Comparison of ENCODE assay signal across 1 cellular context in genomic region chr11:119376197-119376847, GRCh38.
TF ChIP-seq lines count a peak whose summit lies in the region.

No MANE protein-coding gene starts in this region.

TF ChIP-seq in HepG2, 621 proteins besides CTCF, POLR2A, EP300 and RAD21 (continued from another document and continues in another):
- TF ChIP-seq REST (IDR thresholded peaks at IDR 0.05; ENCODE audit: borderline replicate concordance in 1 of 2, low read depth in 1 of 2, low read length in 2 of 2): no peak
- TF ChIP-seq, protein P1, sequence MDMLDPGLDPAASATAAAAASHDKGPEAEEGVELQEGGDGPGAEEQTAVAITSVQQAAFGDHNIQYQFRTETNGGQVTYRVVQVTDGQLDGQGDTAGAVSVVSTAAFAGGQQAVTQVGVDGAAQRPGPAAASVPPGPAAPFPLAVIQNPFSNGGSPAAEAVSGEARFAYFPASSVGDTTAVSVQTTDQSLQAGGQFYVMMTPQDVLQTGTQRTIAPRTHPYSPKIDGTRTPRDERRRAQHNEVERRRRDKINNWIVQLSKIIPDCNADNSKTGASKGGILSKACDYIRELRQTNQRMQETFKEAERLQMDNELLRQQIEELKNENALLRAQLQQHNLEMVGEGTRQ (IDR thresholded peaks at IDR 0.05; ENCODE audit: low read depth, low read length): no peak; the same call in 1 of the 2 replicates
- TF ChIP-seq, protein P1 (CRISPR knock-in tag; IDR thresholded peaks at IDR 0.05; ENCODE audit: borderline replicate concordance): no peak; the same call in 1 of the 2 replicates
- TF ChIP-seq KDM6A (CRISPR knock-in tag; IDR thresholded peaks at IDR 0.05; ENCODE audit: low read depth): peak; percentile 53; the same call in 1 of the 2 replicates
- peak; percentile 49; the same call in 1 of the 2 replicates for TF ChIP-seq HMG20A (CRISPR knock-in tag; IDR thresholded peaks at IDR 0.05; ENCODE audit: borderline replicate concordance)
- peak; percentile 52; the same call in 1 of the 2 replicates for TF ChIP-seq POLR2G (IDR thresholded peaks at IDR 0.05; ENCODE audit: low read depth, low read length)
- no peak for TF ChIP-seq GPN1 (CRISPR knock-in tag; IDR thresholded peaks at IDR 0.05; ENCODE audit: borderline replicate concordance)
- TF ChIP-seq ZNF780A (CRISPR knock-in tag; IDR thresholded peaks at IDR 0.05): no peak
- TF ChIP-seq ZBTB8A (CRISPR knock-in tag; IDR thresholded peaks at IDR 0.05; ENCODE audit: borderline replicate concordance, low read depth): no peak
- TF ChIP-seq PRPF4 (IDR thresholded peaks at IDR 0.05; ENCODE audit: low read depth, low read length, poor library complexity, severe bottlenecking): no peak
- TF ChIP-seq ZFX (CRISPR knock-in tag; IDR thresholded peaks at IDR 0.05; ENCODE audit: low read depth): peak; percentile 50; the same call in 1 of the 2 replicates
- TF ChIP-seq ZNF792 (CRISPR knock-in tag; IDR thresholded peaks at IDR 0.05): peak; percentile 74; the same call in 1 of the 2 replicates
- TF ChIP-seq ATF1 (CRISPR knock-in tag; IDR thresholded peaks at IDR 0.05): no peak
- no peak for TF ChIP-seq WIZ (CRISPR knock-in tag; IDR thresholded peaks at IDR 0.05)
- TF ChIP-seq, protein P2, sequence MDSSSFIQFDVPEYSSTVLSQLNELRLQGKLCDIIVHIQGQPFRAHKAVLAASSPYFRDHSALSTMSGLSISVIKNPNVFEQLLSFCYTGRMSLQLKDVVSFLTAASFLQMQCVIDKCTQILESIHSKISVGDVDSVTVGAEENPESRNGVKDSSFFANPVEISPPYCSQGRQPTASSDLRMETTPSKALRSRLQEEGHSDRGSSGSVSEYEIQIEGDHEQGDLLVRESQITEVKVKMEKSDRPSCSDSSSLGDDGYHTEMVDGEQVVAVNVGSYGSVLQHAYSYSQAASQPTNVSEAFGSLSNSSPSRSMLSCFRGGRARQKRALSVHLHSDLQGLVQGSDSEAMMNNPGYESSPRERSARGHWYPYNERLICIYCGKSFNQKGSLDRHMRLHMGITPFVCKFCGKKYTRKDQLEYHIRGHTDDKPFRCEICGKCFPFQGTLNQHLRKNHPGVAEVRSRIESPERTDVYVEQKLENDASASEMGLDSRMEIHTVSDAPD (CRISPR knock-in tag; IDR thresholded peaks at IDR 0.05): no peak
- no peak for TF ChIP-seq NPAS2 (CRISPR knock-in tag; IDR thresholded peaks at IDR 0.05; ENCODE audit: borderline replicate concordance)
- no peak for TF ChIP-seq ZNF564 (CRISPR knock-in tag; IDR thresholded peaks at IDR 0.05)
- no peak for TF ChIP-seq HMGXB4 (CRISPR knock-in tag; IDR thresholded peaks at IDR 0.05; ENCODE audit: borderline replicate concordance in 1 of 2, low read depth in 1 of 2)
- no peak for TF ChIP-seq ZNF224 (CRISPR knock-in tag; IDR thresholded peaks at IDR 0.05)
- TF ChIP-seq ZNF496 (CRISPR knock-in tag; IDR thresholded peaks at IDR 0.05; ENCODE audit: insufficient replicate concordance): no peak
- no peak for TF ChIP-seq SUZ12 (IDR thresholded peaks at IDR 0.05; ENCODE audit: low read depth, low read length)
- TF ChIP-seq, protein P3, sequence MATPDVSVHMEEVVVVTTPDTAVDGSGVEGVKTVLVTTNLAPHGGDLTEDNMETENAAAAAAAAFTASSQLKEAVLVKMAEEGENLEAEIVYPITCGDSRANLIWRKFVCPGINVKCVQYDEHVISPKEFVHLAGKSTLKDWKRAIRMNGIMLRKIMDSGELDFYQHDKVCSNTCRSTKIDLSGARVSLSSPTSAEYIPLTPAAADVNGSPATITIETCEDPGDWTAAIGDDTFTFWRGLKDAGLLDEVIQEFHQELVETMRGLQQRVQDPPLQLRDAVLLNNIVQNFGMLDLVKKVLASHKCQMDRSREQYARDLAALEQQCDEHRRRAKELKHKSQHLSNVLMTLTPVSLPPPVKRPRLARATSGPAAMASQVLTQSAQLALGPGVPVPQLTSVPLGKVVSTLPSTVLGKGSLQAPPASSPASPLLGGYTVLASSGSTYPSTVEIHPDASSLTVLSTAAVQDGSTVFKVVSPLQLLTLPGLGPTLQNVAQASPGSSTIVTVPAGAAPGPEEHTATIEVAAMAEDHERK (CRISPR knock-in tag; IDR thresholded peaks at IDR 0.05; ENCODE audit: low read depth): no peak
- TF ChIP-seq EED (CRISPR knock-in tag; IDR thresholded peaks at IDR 0.05): no peak
- 0 out of 2 replicates have a peak, but pooled peaks have one; percentile 22 for TF ChIP-seq KMT2A (CRISPR knock-in tag; IDR thresholded peaks at IDR 0.05)
- no peak for TF ChIP-seq EEA1 (CRISPR knock-in tag; IDR thresholded peaks at IDR 0.05; ENCODE audit: borderline replicate concordance)
- no peak for TF ChIP-seq ZNF691 (CRISPR knock-in tag; IDR thresholded peaks at IDR 0.05; ENCODE audit: borderline replicate concordance, low read depth)
- TF ChIP-seq ZNF609 (CRISPR knock-in tag; IDR thresholded peaks at IDR 0.05; ENCODE audit: borderline replicate concordance): peak; percentile 37; the same call in 1 of the 2 replicates
- no peak for TF ChIP-seq ZNF550 (CRISPR knock-in tag; IDR thresholded peaks at IDR 0.05; ENCODE audit: borderline replicate concordance)
- TF ChIP-seq PATZ1 (CRISPR knock-in tag; IDR thresholded peaks at IDR 0.05): peak; percentile 98
- TF ChIP-seq SALL2 (CRISPR knock-in tag; IDR thresholded peaks at IDR 0.05): 0 out of 2 replicates have a peak, but pooled peaks have one; percentile 40
- 0 out of 2 replicates have a peak, but pooled peaks have one; percentile 36 for TF ChIP-seq SP4 (CRISPR knock-in tag; IDR thresholded peaks at IDR 0.05)
- TF ChIP-seq ISL2 (CRISPR knock-in tag; IDR thresholded peaks at IDR 0.05): peak; percentile 86
- peak; percentile 71 for TF ChIP-seq SALL1 (CRISPR knock-in tag; IDR thresholded peaks at IDR 0.05)
- peak; percentile 71 for TF ChIP-seq MED13 (CRISPR knock-in tag; IDR thresholded peaks at IDR 0.05)
- TF ChIP-seq, protein P4, sequence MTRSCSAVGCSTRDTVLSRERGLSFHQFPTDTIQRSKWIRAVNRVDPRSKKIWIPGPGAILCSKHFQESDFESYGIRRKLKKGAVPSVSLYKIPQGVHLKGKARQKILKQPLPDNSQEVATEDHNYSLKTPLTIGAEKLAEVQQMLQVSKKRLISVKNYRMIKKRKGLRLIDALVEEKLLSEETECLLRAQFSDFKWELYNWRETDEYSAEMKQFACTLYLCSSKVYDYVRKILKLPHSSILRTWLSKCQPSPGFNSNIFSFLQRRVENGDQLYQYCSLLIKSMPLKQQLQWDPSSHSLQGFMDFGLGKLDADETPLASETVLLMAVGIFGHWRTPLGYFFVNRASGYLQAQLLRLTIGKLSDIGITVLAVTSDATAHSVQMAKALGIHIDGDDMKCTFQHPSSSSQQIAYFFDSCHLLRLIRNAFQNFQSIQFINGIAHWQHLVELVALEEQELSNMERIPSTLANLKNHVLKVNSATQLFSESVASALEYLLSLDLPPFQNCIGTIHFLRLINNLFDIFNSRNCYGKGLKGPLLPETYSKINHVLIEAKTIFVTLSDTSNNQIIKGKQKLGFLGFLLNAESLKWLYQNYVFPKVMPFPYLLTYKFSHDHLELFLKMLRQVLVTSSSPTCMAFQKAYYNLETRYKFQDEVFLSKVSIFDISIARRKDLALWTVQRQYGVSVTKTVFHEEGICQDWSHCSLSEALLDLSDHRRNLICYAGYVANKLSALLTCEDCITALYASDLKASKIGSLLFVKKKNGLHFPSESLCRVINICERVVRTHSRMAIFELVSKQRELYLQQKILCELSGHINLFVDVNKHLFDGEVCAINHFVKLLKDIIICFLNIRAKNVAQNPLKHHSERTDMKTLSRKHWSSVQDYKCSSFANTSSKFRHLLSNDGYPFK (CRISPR knock-in tag; IDR thresholded peaks at IDR 0.05; ENCODE audit: borderline replicate concordance): no peak
- TF ChIP-seq, protein P5, sequence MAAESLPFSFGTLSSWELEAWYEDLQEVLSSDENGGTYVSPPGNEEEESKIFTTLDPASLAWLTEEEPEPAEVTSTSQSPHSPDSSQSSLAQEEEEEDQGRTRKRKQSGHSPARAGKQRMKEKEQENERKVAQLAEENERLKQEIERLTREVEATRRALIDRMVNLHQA (CRISPR knock-in tag; IDR thresholded peaks at IDR 0.05): no peak
- no peak for TF ChIP-seq SMARCC2 (IDR thresholded peaks at IDR 0.05)
